1 cellular context compared by ENCODE assay signal in genomic region chr1:1306661-1307260, GRCh38.
A peak's percentile ranks its signal among the peaks of the same experiment; 100 is the strongest.
TF ChIP-seq lines count a peak whose summit lies in the region.

No MANE protein-coding gene starts in this region.

TF ChIP-seq in GM12878, 131 proteins besides CTCF, POLR2A, EP300 and RAD21:
- TF ChIP-seq PML (IDR thresholded peaks at IDR 0.05; ENCODE audit: low read length) (no peak), ZZZ3 (IDR thresholded peaks at IDR 0.05; ENCODE audit: control insufficient read depth, insufficient read length, low read depth) (no peak), RBBP5 (conservative IDR thresholded peaks at IDR 0.05) (no peak), SREBF2 (IDR thresholded peaks at IDR 0.05; ENCODE audit: low read length) (no peak)
- TF ChIP-seq, protein P1, sequence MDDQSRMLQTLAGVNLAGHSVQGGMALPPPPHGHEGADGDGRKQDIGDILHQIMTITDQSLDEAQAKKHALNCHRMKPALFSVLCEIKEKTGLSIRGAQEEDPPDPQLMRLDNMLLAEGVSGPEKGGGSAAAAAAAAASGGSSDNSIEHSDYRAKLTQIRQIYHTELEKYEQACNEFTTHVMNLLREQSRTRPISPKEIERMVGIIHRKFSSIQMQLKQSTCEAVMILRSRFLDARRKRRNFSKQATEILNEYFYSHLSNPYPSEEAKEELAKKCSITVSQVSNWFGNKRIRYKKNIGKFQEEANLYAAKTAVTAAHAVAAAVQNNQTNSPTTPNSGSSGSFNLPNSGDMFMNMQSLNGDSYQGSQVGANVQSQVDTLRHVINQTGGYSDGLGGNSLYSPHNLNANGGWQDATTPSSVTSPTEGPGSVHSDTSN (IDR thresholded peaks at IDR 0.05; ENCODE audit: insufficient replicate concordance, low read depth, low read length), result no peak
- TF ChIP-seq, protein P2, sequence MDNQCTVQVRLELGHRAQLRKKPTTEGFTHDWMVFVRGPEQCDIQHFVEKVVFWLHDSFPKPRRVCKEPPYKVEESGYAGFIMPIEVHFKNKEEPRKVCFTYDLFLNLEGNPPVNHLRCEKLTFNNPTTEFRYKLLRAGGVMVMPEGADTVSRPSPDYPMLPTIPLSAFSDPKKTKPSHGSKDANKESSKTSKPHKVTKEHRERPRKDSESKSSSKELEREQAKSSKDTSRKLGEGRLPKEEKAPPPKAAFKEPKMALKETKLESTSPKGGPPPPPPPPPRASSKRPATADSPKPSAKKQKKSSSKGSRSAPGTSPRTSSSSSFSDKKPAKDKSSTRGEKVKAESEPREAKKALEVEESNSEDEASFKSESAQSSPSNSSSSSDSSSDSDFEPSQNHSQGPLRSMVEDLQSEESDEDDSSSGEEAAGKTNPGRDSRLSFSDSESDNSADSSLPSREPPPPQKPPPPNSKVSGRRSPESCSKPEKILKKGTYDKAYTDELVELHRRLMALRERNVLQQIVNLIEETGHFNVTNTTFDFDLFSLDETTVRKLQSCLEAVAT (IDR thresholded peaks at IDR 0.05), result 0 out of 2 replicates have a peak, but pooled peaks have one; percentile 33
